Comparison of ENCODE assay signal across 8 cellular contexts in genomic region chr15:34436126-34436955, GRCh38. TPM values are rescaled to one million over a fixed set of nuclear protein-coding genes. Genes with fewer than 3 reads are reported as not detected.
DNase-seq lines count a peak whose midpoint lies in the region; ATAC-seq and TF ChIP-seq lines count a peak whose summit lies in the region.

No MANE protein-coding gene starts in this region.

- dilution Hi-C loops in mammary epithelial cell (cut with HindIII; ENCODE audit: low sequenced_read_pairs): no loop called here

- no peak overlapping the region for H3K27ac ChIP-seq in OCI-LY1 (ENCODE audit: low read depth, low read length, poor library complexity, severe bottlenecking)
- H3K27ac ChIP-seq in mammary epithelial cell (ENCODE audit: insufficient read depth, low read depth, low read length): no peak overlapping the region
- H3K27ac ChIP-seq in lower lobe of right lung: no peak overlapping the region
- H3K27ac ChIP-seq in upper lobe of left lung: peak overlapping the region in 2 of 4 donors; percentile 45 to 54

- H4K20me1 ChIP-seq in OCI-LY1 (ENCODE audit: insufficient read depth, low read length) (no peaks in the 10 kb centered on the region), mammary epithelial cell (ENCODE audit: insufficient read depth, low read length) (no peaks in the 10 kb centered on the region)

- in situ Hi-C loops in mammary epithelial cell (cut with MboI; ENCODE audit: low sequenced_read_pairs in 2 of 2): no loop called here

- no peaks in the 10 kb centered on the region for H3F3A ChIP-seq in OCI-LY1 (ENCODE audit: insufficient read depth, low read length)

- 29% methylated on average over 13 of the region's 31 CpGs for WGBS in mammary epithelial cell (ENCODE audit: low coverage, missing lambda C conversion rate)
- WGBS in upper lobe of left lung, 2 donors: 6 to 14% methylated on average over 6 to 22 of the region's 31 CpGs

- peak; percentile 33 for ATAC-seq in GM19455 (IDR thresholded peaks at IDR 0.05; ENCODE audit: unreplicated experiment)
- ATAC-seq in lower lobe of right lung: peak; percentile 42 to 50
- peak; percentile 50 to 55 for ATAC-seq in upper lobe of left lung (ENCODE audit: low FRiP score in 2 of 2)
- no peak for ATAC-seq in HG03342 (IDR thresholded peaks at IDR 0.05; ENCODE audit: unreplicated experiment)
- no peak for ATAC-seq in sciatic nerve

- H3K4me2 ChIP-seq in OCI-LY1 (ENCODE audit: low read length) (peak overlapping the region; percentile 49; the same call in 1 of the 2 replicates), mammary epithelial cell (ENCODE audit: insufficient read depth, low read depth, low read length) (peak overlapping the region; percentile 92)

- H3K4me1 ChIP-seq in OCI-LY1 (ENCODE audit: insufficient read depth, low read length, severe bottlenecking) (no peaks in the 10 kb centered on the region), mammary epithelial cell (ENCODE audit: insufficient read depth, low read length) (peaks cover 6% of the 10 kb centered on the region), lower lobe of right lung (peaks cover 15% of the 10 kb centered on the region), upper lobe of left lung (peaks cover 0 to 20% (median 14%) of the 10 kb centered on the region in 4 donors)

- H3K36me3 ChIP-seq in OCI-LY1 (ENCODE audit: insufficient read depth, low read length) (no peaks in the 10 kb centered on the region), mammary epithelial cell (ENCODE audit: insufficient read depth, low read length) (peaks cover under 1% of the 10 kb centered on the region), lower lobe of right lung (no peaks in the 10 kb centered on the region), upper lobe of left lung (no peaks in the 10 kb centered on the region)

- intact Hi-C loops in mammary epithelial cell (cut with micrococcal nuclease): loop anchor here (2.0 to 10.0 kb wide), 2 partner anchors 70 to 192 kb away; partner anchors contain the start of gene LPCAT4
- intact Hi-C loops in lower lobe of right lung (cut with DNase I): no loop called here
- intact Hi-C loops in sciatic nerve (cut with DNase I): no loop called here

- peak overlapping the region; percentile 8; the same call in 1 of the 2 replicates for H3K9ac ChIP-seq in OCI-LY1 (ENCODE audit: low read length)
- H3K9ac ChIP-seq in mammary epithelial cell (ENCODE audit: insufficient read depth, low read length): peak overlapping the region; percentile 13

- CTCF ChIA-PET in mammary epithelial cell (lab: Charles Lee; ENCODE audit: low non-redundant PET): no interaction called here

- no peaks in the 10 kb centered on the region for H3K9me2 ChIP-seq in OCI-LY1 (ENCODE audit: low read depth, low read length)

- H3K79me2 ChIP-seq in OCI-LY1 (ENCODE audit: insufficient read depth, low read length) (no peaks in the 10 kb centered on the region), mammary epithelial cell (ENCODE audit: insufficient read depth, low read length) (peaks cover 36% of the 10 kb centered on the region)

- H3K4me3 ChIP-seq in OCI-LY1 (ENCODE audit: low read depth, low read length, poor library complexity, severe bottlenecking): peak overlapping the region; percentile 51
- peak overlapping the region; percentile 60 to 83 (median 70) for H3K4me3 ChIP-seq in mammary epithelial cell (replicated peaks in 1 of 3; ENCODE audit: insufficient read depth in 1 of 3, low read depth in 2 of 3, low read length in 3 of 3)
- peak overlapping the region; percentile 64 for H3K4me3 ChIP-seq in lower lobe of right lung
- H3K4me3 ChIP-seq in upper lobe of left lung: peak overlapping the region; percentile 25 to 83 (median 73)

- DNase-seq in AG20443 (ENCODE audit: low spot score) (peak; percentile 23), mammary epithelial cell (no peak), lower lobe of right lung (no peak), upper lobe of left lung (peak in 1 of 2 donors; percentile 82), sciatic nerve (ENCODE audit: low spot score) (no peak)

- no TSS peak for BruUV-seq in mammary epithelial cell (replicated peaks; lab: Mats Ljungman, UMichigan)

- TF ChIP-seq POLR2A in upper lobe of left lung (IDR thresholded peaks at IDR 0.05): no peak

- H2AFZ ChIP-seq in OCI-LY1 (ENCODE audit: low read length) (no peak overlapping the region), mammary epithelial cell (ENCODE audit: low read depth, low read length) (peak overlapping the region; percentile 81)

- H3K9me3 ChIP-seq in OCI-LY1 (ENCODE audit: low read length) (no peaks in the 10 kb centered on the region), mammary epithelial cell (replicated peaks; ENCODE audit: insufficient read depth, low read length) (no peaks in the 10 kb centered on the region), lower lobe of right lung (no peaks in the 10 kb centered on the region), upper lobe of left lung (no peaks in the 10 kb centered on the region)

- no peak for TF ChIP-seq EP300 in upper lobe of left lung (IDR thresholded peaks at IDR 0.05)

- H3K27me3 ChIP-seq in OCI-LY1 (ENCODE audit: insufficient read depth, low read length) (no peaks in the 10 kb centered on the region), mammary epithelial cell (ENCODE audit: insufficient read depth, low read length) (no peaks in the 10 kb centered on the region), lower lobe of right lung (ENCODE audit: low read depth) (peaks cover 6% of the 10 kb centered on the region), upper lobe of left lung (peaks cover 0 to 11% (median 4%) of the 10 kb centered on the region in 4 donors)

- TF ChIP-seq CTCF in OCI-LY1 (IDR thresholded peaks at IDR 0.05; ENCODE audit: low read length) (no peak), mammary epithelial cell (conservative IDR thresholded peaks at IDR 0.05 in 1 of 2, IDR thresholded peaks at IDR 0.05 in 1 of 2; ENCODE audit: extremely low read depth in 1 of 2, insufficient read depth in 1 of 2, low read depth in 1 of 2, low read length in 2 of 2) (no peak), lower lobe of right lung (IDR thresholded peaks at IDR 0.05) (no peak), upper lobe of left lung (IDR thresholded peaks at IDR 0.05) (no peak)

RNA-seq across cellular contexts. Expression of gene GOLGA8A, which starts 1.3 kb away (rescaled TPM):
- total RNA-seq in mammary epithelial cell: 100 to 1,000 TPM in 1 of 2 donors, 10 to 100 TPM in 1; 24.0 to 159 TPM
- 21.2 TPM for polyA plus RNA-seq in mammary epithelial cell
- polyA minus RNA-seq in mammary epithelial cell: 0.26 TPM
- 89.6 TPM for total RNA-seq in lower lobe of right lung
- 100 to 1,000 TPM in 1 of 6 donors, 10 to 100 TPM in 5; 28.1 to 172 (median 70.4) TPM for total RNA-seq in upper lobe of left lung
- total RNA-seq in sciatic nerve: 124 TPM

Comparison
In these comparisons a context has a peak if more than half of its experiments do, and no peak if none do; other contexts are left out.
1. ATAC-seq: peak in GM19455 (single experiment), lower lobe of right lung (2 of 2) and upper lobe of left lung (2 of 2); none in HG03342 (single experiment) and sciatic nerve (single experiment).
2. Peak in every context shown above with its lines, with median percentiles within 50 percentile points of each other: H3K4me3 ChIP-seq.